ENCODE assay signal across 24 cellular contexts in the genomic region with DNA sequence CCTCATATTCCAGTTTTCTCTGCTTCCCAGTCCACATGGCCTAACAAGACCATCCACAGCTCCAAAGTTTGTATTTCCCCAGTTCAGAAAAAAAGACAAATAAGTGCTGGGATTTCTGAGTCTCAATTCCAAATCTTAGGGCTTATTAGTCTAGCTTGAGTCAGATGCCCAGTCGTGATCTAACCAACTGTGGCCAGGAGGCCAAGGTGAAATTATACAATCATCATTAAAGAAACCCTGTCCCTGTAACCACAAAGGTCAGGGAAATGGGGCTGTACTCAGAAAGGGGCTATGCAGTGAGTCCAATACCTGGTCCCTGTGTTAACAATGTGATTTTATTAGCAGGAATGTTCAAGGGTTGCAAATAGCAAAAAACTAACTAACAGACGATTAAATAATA. TPM values are rescaled to one million over a fixed set of nuclear protein-coding genes. Genes with fewer than 3 reads are reported as not detected.
"Had no signal": no experiment of that assay in that cellular context is flagged by ENCODE, and none has a peak within 500 bp of the region (broad histone marks: within the 10 kb centered on the region; RNA-seq: fewer than 3 reads in every experiment).

No MANE protein-coding gene starts in this region.

- H3K4me1 ChIP-seq: esophagus muscularis mucosa, heart left ventricle, spleen, tibial artery, upper lobe of left lung, uterus had no signal

- H3K27ac ChIP-seq: epithelial cell of prostate, esophagus muscularis mucosa, heart left ventricle, neutrophil, psoas muscle, spleen, tibial artery, upper lobe of left lung, uterus had no signal

- H3K27ac Mint-ChIP-seq: dendritic cell treated with granulocyte-macrophage colony-stimulating factor and Interleukin-4, amounts not matched to agents 40 ng/mL and 50 ng/mL, for 4 days; effector memory CD8-positive, alpha-beta T cell; naive thymus-derived CD8-positive, alpha-beta T cell; stimulated activated memory B cell treated with anti-CD40 and anti-IgM and Interleukin-4, amounts not matched to agents 10 μg/mL and 1 μg/mL and 100 μg/mL, for 72 hours; stimulated activated naive CD8-positive, alpha-beta T cell treated with anti-CD3 and anti-CD28 coated beads, Interleukin-15, Interleukin-2, amounts not matched to agents 100 ng/mL and 50 ng/mL, for 24 hours had no signal

- H3K4me1 Mint-ChIP-seq: naive thymus-derived CD8-positive, alpha-beta T cell; stimulated activated memory B cell treated with anti-CD40 and anti-IgM and Interleukin-4, amounts not matched to agents 10 μg/mL and 1 μg/mL and 100 μg/mL, for 72 hours had no signal

- DNase-seq: effector memory CD8-positive, alpha-beta T cell; foreskin melanocyte; heart left ventricle; hippocampal formation; kidney glomerular epithelial cell; mucosa of descending colon; naive thymus-derived CD8-positive, alpha-beta T cell; psoas muscle; spleen; stimulated activated CD4-positive, alpha-beta T cell treated with anti-CD3 and anti-CD28 coated beads, Interleukin-15, amount 100 ng/mL, for 24 hours; stimulated activated CD4-positive, alpha-beta T cell treated with anti-CD3 and anti-CD28 coated beads, Interleukin-1b, Interleukin-23, amount 100 ng/mL, for 48 hours; stimulated activated CD4-positive, alpha-beta T cell treated with anti-CD3 and anti-CD28 coated beads, Interleukin-4, amount 100 ng/mL, for 24 hours; tibial artery; upper lobe of left lung; uterus had no signal

- ATAC-seq: effector memory CD8-positive, alpha-beta T cell; heart left ventricle; left lobe of liver; mucosa of descending colon; naive thymus-derived CD8-positive, alpha-beta T cell; psoas muscle; sciatic nerve; stimulated activated memory B cell treated with anti-CD40 and anti-IgM and Interleukin-4, amounts not matched to agents 10 μg/mL and 1 μg/mL and 100 μg/mL, for 72 hours had no signal

- H3K36me3 ChIP-seq: esophagus muscularis mucosa, heart left ventricle, neutrophil, spleen, tibial artery, upper lobe of left lung, uterus had no signal

- H3K27me3 Mint-ChIP-seq: dendritic cell treated with granulocyte-macrophage colony-stimulating factor and Interleukin-4, amounts not matched to agents 40 ng/mL and 50 ng/mL, for 4 days; stimulated activated memory B cell treated with anti-CD40 and anti-IgM and Interleukin-4, amounts not matched to agents 10 μg/mL and 1 μg/mL and 100 μg/mL, for 72 hours had no signal

- H3K4me3 ChIP-seq: esophagus muscularis mucosa, heart left ventricle, mucosa of descending colon, psoas muscle, spleen, tibial artery, upper lobe of left lung, uterus had no signal

- H3K4me3 Mint-ChIP-seq: dendritic cell treated with granulocyte-macrophage colony-stimulating factor and Interleukin-4, amounts not matched to agents 40 ng/mL and 50 ng/mL, for 4 days; effector memory CD8-positive, alpha-beta T cell; naive thymus-derived CD8-positive, alpha-beta T cell; stimulated activated memory B cell treated with anti-CD40 and anti-IgM and Interleukin-4, amounts not matched to agents 10 μg/mL and 1 μg/mL and 100 μg/mL, for 72 hours; stimulated activated naive CD8-positive, alpha-beta T cell treated with anti-CD3 and anti-CD28 coated beads, Interleukin-15, Interleukin-2, amounts not matched to agents 100 ng/mL and 50 ng/mL, for 24 hours had no signal

- H3K36me3 Mint-ChIP-seq: stimulated activated memory B cell treated with anti-CD40 and anti-IgM and Interleukin-4, amounts not matched to agents 10 μg/mL and 1 μg/mL and 100 μg/mL, for 72 hours had no signal

- H3K27me3 ChIP-seq: esophagus muscularis mucosa, heart left ventricle, neutrophil, spleen, tibial artery, upper lobe of left lung, uterus had no signal

- H3K9me3 ChIP-seq: mucosa of descending colon, neutrophil, uterus had no signal

RNA-seq across cellular contexts. Expression of a gene that starts 40.5 kb away (rescaled TPM):
- polyA plus RNA-seq: naive thymus-derived CD8-positive, alpha-beta T cell; neural cell had no signal
